ENCODE assay signal across 10 cellular contexts in the genomic region with DNA sequence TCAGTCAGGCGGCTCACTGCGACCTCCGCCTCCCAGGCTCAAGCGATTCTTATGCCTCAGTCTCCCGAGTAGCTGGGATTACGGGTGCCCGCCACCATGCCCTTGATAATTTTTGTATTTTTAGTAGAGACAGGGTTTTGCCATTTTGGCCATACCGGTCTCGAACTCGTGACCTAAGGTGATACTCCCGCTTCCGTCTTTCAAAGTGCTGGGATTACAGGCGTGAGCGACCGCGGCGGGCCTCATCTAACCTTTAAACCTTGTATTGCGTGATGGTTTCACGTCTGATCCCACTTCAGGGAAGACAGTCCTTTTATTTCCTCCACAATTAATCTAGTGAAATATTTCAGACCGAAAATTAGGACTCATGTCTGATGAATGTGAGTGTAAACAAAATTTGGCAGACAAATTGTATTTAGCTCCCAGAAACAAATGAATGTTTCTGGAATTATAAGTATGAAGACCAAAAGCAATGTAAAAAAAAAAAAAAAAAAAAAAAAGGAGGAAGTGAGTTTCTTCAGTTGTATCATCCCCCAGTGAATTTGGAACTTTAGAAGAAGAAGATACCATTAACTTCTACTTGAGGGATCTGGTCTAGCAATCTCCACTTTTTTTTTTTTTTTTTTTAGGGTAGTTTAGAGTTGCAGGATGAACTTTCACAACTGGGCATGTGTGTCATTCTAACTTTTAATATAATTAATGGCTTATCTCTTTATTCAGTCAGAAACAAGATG. TPM values are rescaled to one million over a fixed set of nuclear protein-coding genes. Genes with fewer than 3 reads are reported as not detected.
A peak's percentile ranks its signal among the peaks of the same experiment; 100 is the strongest.
DNase-seq lines count a peak whose midpoint lies in the region; ATAC-seq and TF ChIP-seq lines count a peak whose summit lies in the region.
"Had no signal": no experiment of that assay in that cellular context is flagged by ENCODE, and none has a peak within 500 bp of the region (broad histone marks: within the 10 kb centered on the region; RNA-seq: fewer than 3 reads in every experiment).

No MANE protein-coding gene starts in this region.

- H3K36me3 Mint-ChIP-seq in Caco-2 (ENCODE audit: insufficient read depth, unreplicated experiment) (peaks cover 47% of the 10 kb centered on the region), natural killer cell (no peaks in the 10 kb centered on the region)
- peaks cover 40% of the 10 kb centered on the region for H3K36me3 Mint-ChIP-seq in activated naive CD8-positive, alpha-beta T cell treated with anti-CD3 and anti-CD28 coated beads, Interleukin-2, amount 50 U/mL, for 24 hours (ENCODE audit: low read depth)

- intact Hi-C loops in Caco-2 (cut with micrococcal nuclease; ENCODE audit: unreplicated experiment) (loop anchor here (10.0 kb wide), 1 partner anchor 351 kb away; a partner anchor contains a TSS), natural killer cell (cut with micrococcal nuclease) (no loop called here)

- H3K4me3 Mint-ChIP-seq in Caco-2 (ENCODE audit: unreplicated experiment) (peak overlapping the region; percentile 87), natural killer cell (peak overlapping the region; percentile 96)
- H3K4me3 Mint-ChIP-seq in activated naive CD8-positive, alpha-beta T cell treated with anti-CD3 and anti-CD28 coated beads, Interleukin-2, amount 50 U/mL, for 24 hours: peak overlapping the region; percentile 94

- H3K4me1 Mint-ChIP-seq in Caco-2 (ENCODE audit: low read depth, unreplicated experiment): no peaks in the 10 kb centered on the region
- H3K4me1 Mint-ChIP-seq in activated naive CD8-positive, alpha-beta T cell treated with anti-CD3 and anti-CD28 coated beads, Interleukin-2, amount 50 U/mL, for 24 hours: peaks cover 43% of the 10 kb centered on the region
- H3K4me1 Mint-ChIP-seq in natural killer cell: peaks cover 23 to 33% of the 10 kb centered on the region in 2 donors

- CTCF ChIA-PET in Caco-2 (lab: Charles Lee): interaction anchor here (0.6 kb wide), 1 partner anchor 7 kb away, joined by 6 read pairs; no protein-coding TSS in a partner anchor

- POLR2A ChIA-PET in Caco-2 (lab: Charles Lee): interaction anchor here (0.6 to 0.7 kb wide), 2 partner anchors 69 to 126 kb away, joined by 6 to 14 read pairs; no protein-coding TSS in a partner anchor

- DNase-seq in Caco-2 (no peak), natural killer cell (no peak), cortex of kidney (lab: John Stamatoyannopoulos, UW) (no peak), NCI-H510A treated with DMSO at 0.1 percent for 48 hours (lab: John Stamatoyannopoulos, UW) (no peak)
- DNase-seq in activated naive CD8-positive, alpha-beta T cell treated with anti-CD3 and anti-CD28 coated beads, Interleukin-2, amount 50 U/mL, for 24 hours: no peak
- DNase-seq in activated effector memory CD4-positive, alpha-beta T cell treated with anti-CD3 and anti-CD28 coated beads, Interleukin-2, amount 50 U/mL, for 16 hours: no peak
- DNase-seq: SHP77; stimulated activated naive CD4-positive, alpha-beta T cell had no signal

- peak overlapping the region; percentile 86 for H3K4me3 ChIP-seq in Caco-2 (ENCODE audit: low read depth, low read length)

- H3K36me3 ChIP-seq in Caco-2 (ENCODE audit: control insufficient read depth, insufficient read depth, low read length): no peaks in the 10 kb centered on the region
- H3K36me3 ChIP-seq in KOPT-K1 (ENCODE audit: insufficient read depth, low read length): peaks cover 36% of the 10 kb centered on the region

- no peaks in the 10 kb centered on the region for H3K27me3 Mint-ChIP-seq in Caco-2 (ENCODE audit: insufficient read depth, unreplicated experiment)
- H3K27me3 Mint-ChIP-seq in activated naive CD8-positive, alpha-beta T cell treated with anti-CD3 and anti-CD28 coated beads, Interleukin-2, amount 50 U/mL, for 24 hours: no peaks in the 10 kb centered on the region
- peaks cover 0 to 3% of the 10 kb centered on the region in 2 donors for H3K27me3 Mint-ChIP-seq in natural killer cell (ENCODE audit: low read depth in 2 of 2)

- no TSS peak for BruUV-seq in Caco-2 (replicated peaks; lab: Mats Ljungman, UMichigan)

- H3K9me3 ChIP-seq in Caco-2 (no peaks in the 10 kb centered on the region), KOPT-K1 (ENCODE audit: insufficient read depth, low read length, poor library complexity, severe bottlenecking) (no peaks in the 10 kb centered on the region)

- no peak for ATAC-seq in activated naive CD8-positive, alpha-beta T cell treated with anti-CD3 and anti-CD28 coated beads, Interleukin-2, amount 50 U/mL, for 24 hours
- no peak for ATAC-seq in natural killer cell
- ATAC-seq in HG03565 (IDR thresholded peaks at IDR 0.05; ENCODE audit: unreplicated experiment): no peak

- no peaks in the 10 kb centered on the region for H3K27me3 ChIP-seq in Caco-2 (replicated peaks; ENCODE audit: control insufficient read depth, insufficient read depth, low read length)

- 0 out of 2 replicates have a peak, but pooled peaks cover 14% of the 10 kb centered on the region for H3K4me1 ChIP-seq in Caco-2

- peak overlapping the region; percentile 70 for H3K27ac ChIP-seq in KOPT-K1 (ENCODE audit: low read depth, low read length, poor library complexity, severe bottlenecking)

- H3K9me3 Mint-ChIP-seq in Caco-2 (ENCODE audit: unreplicated experiment): no peaks in the 10 kb centered on the region
- no peaks in the 10 kb centered on the region for H3K9me3 Mint-ChIP-seq in activated naive CD8-positive, alpha-beta T cell treated with anti-CD3 and anti-CD28 coated beads, Interleukin-2, amount 50 U/mL, for 24 hours
- H3K9me3 Mint-ChIP-seq in natural killer cell: no peaks in the 10 kb centered on the region

- TF ChIP-seq CTCF in Caco-2 (IDR thresholded peaks at IDR 0.05; ENCODE audit: insufficient read depth in 1 of 2, low read depth in 1 of 2, low read length in 1 of 2, severe bottlenecking in 1 of 2, unreplicated experiment in 1 of 2) (no peak), natural killer cell (IDR thresholded peaks at IDR 0.05) (no peak)

- H3K27ac Mint-ChIP-seq in Caco-2 (ENCODE audit: unreplicated experiment): peak overlapping the region; percentile 95
- peak overlapping the region; percentile 66 for H3K27ac Mint-ChIP-seq in activated naive CD8-positive, alpha-beta T cell treated with anti-CD3 and anti-CD28 coated beads, Interleukin-2, amount 50 U/mL, for 24 hours
- H3K27ac Mint-ChIP-seq in natural killer cell: peak overlapping the region; percentile 99

RNA-seq across cellular contexts. Expression of a gene that starts 1.6 kb away (rescaled TPM):
- total RNA-seq in Caco-2 (2022): 38.6 and 41.6 TPM in 2 replicates
- 10 to 100 TPM; 37.5 to 41.6 (median 40.2) TPM for total RNA-seq in natural killer cell
